Comparison of ENCODE assay signal across 1 cellular context in genomic region chr2:309148-309969, GRCh38.
TF ChIP-seq lines count a peak whose summit lies in the region.

No MANE protein-coding gene starts in this region.

TF ChIP-seq in GM23338, 12 proteins besides CTCF, POLR2A, EP300 and RAD21 (continued from another document):
- TF ChIP-seq REST (IDR thresholded peaks at IDR 0.05; ENCODE audit: unreplicated experiment) (no peak), ZNF462 (CRISPR knock-in tag; IDR thresholded peaks at IDR 0.05) (0 out of 2 replicates have a peak, but pooled peaks have one; percentile 27), EZH2 (IDR thresholded peaks at IDR 0.05; ENCODE audit: low read depth, unreplicated experiment) (no peak), NANOG (IDR thresholded peaks at IDR 0.05; ENCODE audit: borderline replicate concordance) (no peak)
TF ChIP-seq in GM23338: peak in this region for 2.
